ENCODE assay signal across 10 cellular contexts in the genomic region with DNA sequence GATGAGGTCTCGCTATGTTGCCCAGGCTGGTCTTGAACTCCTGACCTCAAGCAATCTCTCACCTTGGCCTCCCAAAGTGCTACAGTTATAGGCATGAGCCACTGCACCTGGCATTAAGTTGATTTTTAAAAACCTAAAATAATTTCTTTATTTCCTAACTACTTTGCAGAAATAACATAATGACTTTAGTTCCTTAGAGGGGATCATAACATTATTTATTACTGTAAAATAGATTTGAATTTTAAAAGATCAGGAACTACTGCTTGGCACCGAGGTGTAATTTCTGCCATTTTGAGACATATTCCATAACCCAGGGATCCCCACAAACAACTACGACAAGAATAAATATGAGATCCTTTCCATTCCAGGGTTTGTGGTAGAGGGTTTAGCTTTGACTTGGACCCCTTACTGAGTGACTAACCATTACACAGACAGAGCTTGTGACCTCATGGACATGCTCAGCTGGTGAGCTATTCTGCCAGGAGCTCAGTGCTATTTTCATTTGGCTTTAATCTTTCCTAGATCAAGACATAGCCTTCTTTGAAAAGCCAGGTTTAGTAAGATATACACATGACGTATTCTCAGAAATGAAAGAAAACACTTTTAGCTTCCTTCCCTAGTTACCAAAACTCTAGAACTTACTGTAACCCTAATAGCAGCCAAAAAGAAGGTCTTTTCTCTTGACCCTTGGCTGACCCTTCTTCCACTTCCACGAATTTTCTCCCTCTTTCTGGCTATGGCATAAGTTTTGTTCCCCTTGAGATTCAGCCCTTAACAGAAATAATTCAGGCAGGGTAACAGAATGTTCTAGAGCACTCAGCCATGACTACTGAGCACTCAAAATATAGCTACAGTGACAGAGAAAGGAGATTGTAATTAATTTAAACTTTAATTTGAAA.
DNase-seq lines count a peak whose midpoint lies in the region; ATAC-seq and TF ChIP-seq lines count a peak whose summit lies in the region.
"Had no signal": no experiment of that assay in that cellular context is flagged by ENCODE, and none has a peak within 500 bp of the region (broad histone marks: within the 10 kb centered on the region; RNA-seq: fewer than 3 reads in every experiment).

No MANE protein-coding gene starts in this region.

- no peaks in the 10 kb centered on the region for H3K9me3 ChIP-seq in fibroblast of lung (ENCODE audit: control insufficient read depth, insufficient read depth, low read depth, low read length)

- H3K79me2 ChIP-seq in fibroblast of lung (ENCODE audit: control insufficient read depth, insufficient read depth, low read length), result no peaks in the 10 kb centered on the region

- no peak overlapping the region for H3K4me3 Mint-ChIP-seq in activated naive CD8-positive, alpha-beta T cell treated with anti-CD3 and anti-CD28 coated beads for 36 hours

- no peak overlapping the region for H3K4me3 ChIP-seq in fibroblast of lung (replicated peaks in 1 of 4; ENCODE audit: control extremely low read depth in 1 of 4, insufficient read depth in 1 of 4, low read depth in 3 of 4, low read length in 4 of 4)
- H3K4me3 ChIP-seq: dorsolateral prefrontal cortex had no signal

- no peaks in the 10 kb centered on the region for H3K4me1 Mint-ChIP-seq in activated naive CD8-positive, alpha-beta T cell treated with anti-CD3 and anti-CD28 coated beads for 36 hours

- no peak for TF ChIP-seq CTCF in fibroblast of lung (conservative IDR thresholded peaks at IDR 0.05 in 1 of 2, IDR thresholded peaks at IDR 0.05 in 1 of 2; ENCODE audit: low read depth in 1 of 2, low read length in 2 of 2)
- TF ChIP-seq CTCF in omental fat pad (IDR thresholded peaks at IDR 0.05), result no peak

- ATAC-seq in omental fat pad (ENCODE audit: low FRiP score) (peak; percentile 84), HG03432 (IDR thresholded peaks at IDR 0.05; ENCODE audit: unreplicated experiment) (no peak)

- peak overlapping the region; percentile 6 for H3K27ac ChIP-seq in fibroblast of lung (ENCODE audit: insufficient read depth, low read length)

- peak; percentile 20 for DNase-seq in ACHN
- DNase-seq in OCI-M1 (lab: John Stamatoyannopoulos, UW), result peak; percentile 82
- peak; percentile 81 to 98 for DNase-seq in fibroblast of lung (ENCODE audit: low read depth in 2 of 2)
- DNase-seq in omental fat pad (ENCODE audit: low spot score), result no peak
- DNase-seq in activated CD4-positive, alpha-beta T cell treated with anti-CD3 and anti-CD28 coated beads, Interleukin-2, amount 50 U/mL, for 1 hour, result no peak
- no peak for DNase-seq in UCSD-AML1 (lab: John Stamatoyannopoulos, UW; ENCODE audit: unreplicated experiment)
- DNase-seq in activated naive CD8-positive, alpha-beta T cell treated with anti-CD3 and anti-CD28 coated beads for 36 hours, result no peak
- DNase-seq: dorsolateral prefrontal cortex, SW 1271 had no signal

- peak overlapping the region; percentile 29 for H3K4me2 ChIP-seq in fibroblast of lung (ENCODE audit: extremely low read depth, insufficient read depth, low read length)

- no peaks in the 10 kb centered on the region for H3K27me3 Mint-ChIP-seq in activated naive CD8-positive, alpha-beta T cell treated with anti-CD3 and anti-CD28 coated beads for 36 hours

- H3K27ac Mint-ChIP-seq in activated naive CD8-positive, alpha-beta T cell treated with anti-CD3 and anti-CD28 coated beads for 36 hours, result no peak overlapping the region

- no peaks in the 10 kb centered on the region for H4K20me1 ChIP-seq in fibroblast of lung (ENCODE audit: control insufficient read depth, extremely low read depth, insufficient read depth, low read length)

- in situ Hi-C loops in ACHN (cut with HindIII; ENCODE audit: low pct_ligation_motif_present, low pct_unique_long_range_greater_than_20kb, low sequenced_read_pairs), result no loop called here

- H3K9ac ChIP-seq in fibroblast of lung (ENCODE audit: insufficient read depth, low read length), result no peak overlapping the region

- peaks cover 5% of the 10 kb centered on the region for H3K36me3 Mint-ChIP-seq in activated naive CD8-positive, alpha-beta T cell treated with anti-CD3 and anti-CD28 coated beads for 36 hours

- no peaks in the 10 kb centered on the region for H3K27me3 ChIP-seq in fibroblast of lung (ENCODE audit: control insufficient read depth, insufficient read depth, low read length)
- H3K27me3 ChIP-seq: dorsolateral prefrontal cortex had no signal

- no peaks in the 10 kb centered on the region for H3K36me3 ChIP-seq in fibroblast of lung (ENCODE audit: control insufficient read depth, insufficient read depth, low read length)

- H3K4me1 ChIP-seq in fibroblast of lung (ENCODE audit: control insufficient read depth, extremely low read depth, insufficient read depth, low read length), result no peaks in the 10 kb centered on the region

- H2AFZ ChIP-seq in fibroblast of lung (ENCODE audit: low read length), result peak overlapping the region; percentile 65

- H3K9me3 Mint-ChIP-seq in activated naive CD8-positive, alpha-beta T cell treated with anti-CD3 and anti-CD28 coated beads for 36 hours, result peaks cover 5% of the 10 kb centered on the region

Comparison
In these comparisons a context has a peak if more than half of its experiments do, and no peak if none do; other contexts are left out.
1. DNase-seq: peak in ACHN (single experiment), OCI-M1 (single experiment) and fibroblast of lung (2 of 2); none in omental fat pad (single experiment), activated CD4-positive, alpha-beta T cell treated with anti-CD3 and anti-CD28 coated beads, Interleukin-2, amount 50 U/mL, for 1 hour (single experiment), UCSD-AML1 (single experiment) and activated naive CD8-positive, alpha-beta T cell treated with anti-CD3 and anti-CD28 coated beads for 36 hours (single experiment).